In the genomic region with DNA sequence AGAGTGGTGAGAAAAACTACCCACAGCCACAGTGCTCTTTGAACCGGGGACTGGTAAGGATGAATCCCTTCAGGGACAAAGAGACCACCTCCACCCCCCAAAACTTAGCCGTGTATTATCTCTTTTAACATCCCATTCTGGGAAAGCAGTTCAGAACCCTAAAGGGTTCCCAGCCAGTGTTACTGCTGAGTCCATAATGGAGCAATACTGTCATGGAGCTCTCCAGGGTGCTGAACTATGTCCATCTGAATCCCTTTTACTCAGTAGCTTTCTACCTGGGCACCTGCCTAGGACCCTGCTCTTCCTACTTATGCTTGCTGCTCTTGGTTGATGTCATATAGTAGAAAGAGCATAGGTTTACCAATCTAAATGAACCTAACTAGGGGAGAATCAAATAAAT, we compare ENCODE assay signal across 9 cellular contexts. TPM values are rescaled to one million over a fixed set of nuclear protein-coding genes. Genes with fewer than 3 reads are reported as not detected.
DNase-seq lines count a peak whose midpoint lies in the region; ATAC-seq, FAIRE-seq and TF ChIP-seq lines count a peak whose summit lies in the region.
"Had no signal": no experiment of that assay in that cellular context is flagged by ENCODE, and none has a peak within 500 bp of the region (broad histone marks: within the 10 kb centered on the region; RNA-seq: fewer than 3 reads in every experiment).

No MANE protein-coding gene starts in this region.

- no peaks in the 10 kb centered on the region for H3K9me1 ChIP-seq in keratinocyte (ENCODE audit: control insufficient read depth, extremely low read depth, insufficient read depth, low read length)

- no peaks in the 10 kb centered on the region for H3K4me1 Mint-ChIP-seq in activated CD8-positive, alpha-beta T cell treated with anti-CD3 and anti-CD28 coated beads, Interleukin-2, amount 10 ng/mL, durations not matched to agents 7 days and 5 days (ENCODE audit: low read depth)

- H3K79me2 ChIP-seq in keratinocyte (ENCODE audit: control insufficient read depth, insufficient read depth, low read length): no peaks in the 10 kb centered on the region

- H3K27me3 Mint-ChIP-seq in activated CD8-positive, alpha-beta T cell treated with anti-CD3 and anti-CD28 coated beads, Interleukin-2, amount 10 ng/mL, durations not matched to agents 7 days and 5 days (ENCODE audit: low read depth): peaks cover 9% of the 10 kb centered on the region

- TF ChIP-seq CTCF in AG04450 (IDR thresholded peaks at IDR 0.05; ENCODE audit: low read depth, low read length) (no peak), keratinocyte (optimal IDR thresholded peaks at IDR 0.05 in 1 of 3, IDR thresholded peaks at IDR 0.05 in 1 of 3, conservative IDR thresholded peaks at IDR 0.05 in 1 of 3; ENCODE audit: extremely low read depth in 1 of 3, insufficient read depth in 2 of 3, low read length in 3 of 3) (no peak), upper lobe of left lung (IDR thresholded peaks at IDR 0.05) (no peak)

- DNase-seq in AG04450 (ENCODE audit: low read depth, low spot score) (peak; percentile 6), HUDEP-2 (lab: John Stamatoyannopoulos, UW; ENCODE audit: unreplicated experiment in 76 of 76) (peak in 52 of 76 experiments; percentile 5 to 66 (median 25)), keratinocyte (ENCODE audit: low read depth, low spot score) (peak; percentile 7), upper lobe of left lung (no peak), DMS114 treated with DMSO at 0.1 percent for 48 hours (lab: John Stamatoyannopoulos, UW; ENCODE audit: unreplicated experiment) (no peak)
- DNase-seq in activated CD8-positive, alpha-beta T cell treated with anti-CD3 and anti-CD28 coated beads, Interleukin-2, amount 10 ng/mL, durations not matched to agents 7 days and 5 days: peak; percentile 71

- no peak for FAIRE-seq in keratinocyte (lab: Jason Lieb, UNC)

- no peak overlapping the region for H3K4me3 Mint-ChIP-seq in activated CD8-positive, alpha-beta T cell treated with anti-CD3 and anti-CD28 coated beads, Interleukin-2, amount 10 ng/mL, durations not matched to agents 7 days and 5 days

- H3K9me3 ChIP-seq in AG04450 (ENCODE audit: control insufficient read depth, insufficient read depth, low read length) (no peaks in the 10 kb centered on the region), keratinocyte (ENCODE audit: control insufficient read depth, low read depth, low read length) (no peaks in the 10 kb centered on the region), upper lobe of left lung (peaks cover 0 to 8% (median 0%) of the 10 kb centered on the region in 4 donors)

- H3K4me2 ChIP-seq in keratinocyte (ENCODE audit: control insufficient read depth, extremely low read depth, insufficient read depth, low read depth, low read length): no peak overlapping the region

- no peaks in the 10 kb centered on the region for H3K36me3 ChIP-seq in keratinocyte (ENCODE audit: control insufficient read depth in 2 of 2, extremely low read depth in 1 of 2, insufficient read depth in 2 of 2, low read length in 2 of 2)
- no peaks in the 10 kb centered on the region for H3K36me3 ChIP-seq in upper lobe of left lung

- dilution Hi-C loops in keratinocyte (cut with MboI; ENCODE audit: extremely low pct_ligation_motif_present, low sequenced_read_pairs): no loop called here

- peaks cover 2% of the 10 kb centered on the region for H4K20me1 ChIP-seq in keratinocyte (ENCODE audit: control insufficient read depth, extremely low read depth, insufficient read depth, low read length)

- H3K27ac ChIP-seq in AG04450 (ENCODE audit: low read depth, low read length) (no peak overlapping the region), keratinocyte (ENCODE audit: control insufficient read depth, insufficient read depth, low read length) (no peak overlapping the region), upper lobe of left lung (no peak overlapping the region)

- no peak for TF ChIP-seq POLR2A in upper lobe of left lung (IDR thresholded peaks at IDR 0.05)

- WGBS in upper lobe of left lung, 2 donors: 25 to 28% methylated on average over 2 of the region's 2 CpGs

- CTCF ChIA-PET in AG04450 (lab: Charles Lee): interaction anchor here (1.0 kb wide), 1 partner anchor 49 kb away, joined by 5 read pairs; no protein-coding TSS in a partner anchor
- CTCF ChIA-PET in activated CD8-positive, alpha-beta T cell treated with anti-CD3 and anti-CD28 coated beads, Interleukin-2, amount 10 ng/mL, durations not matched to agents 7 days and 5 days (lab: Charles Lee): interaction anchor here (0.9 to 2.0 kb wide), 2 partner anchors 15 to 49 kb away, joined by 4 to 7 read pairs; no protein-coding TSS in a partner anchor

- H2AFZ ChIP-seq in keratinocyte (ENCODE audit: control insufficient read depth, low read length): no peak overlapping the region

- no peak overlapping the region for H3K4me3 ChIP-seq in AG04450 (ENCODE audit: low read depth, low read length)
- H3K4me3 ChIP-seq in keratinocyte (ENCODE audit: control insufficient read depth in 2 of 3, extremely low read depth in 1 of 3, insufficient read depth in 2 of 3, low read depth in 1 of 3, low read length in 3 of 3): no peak overlapping the region
- no peak overlapping the region for H3K4me3 ChIP-seq in upper lobe of left lung

- POLR2A ChIA-PET in AG04450 (lab: Yijun Ruan, JAX): no interaction called here
- POLR2A ChIA-PET in activated CD8-positive, alpha-beta T cell treated with anti-CD3 and anti-CD28 coated beads, Interleukin-2, amount 10 ng/mL, durations not matched to agents 7 days and 5 days (lab: Charles Lee): no interaction called here

- no peak overlapping the region for H3K9ac ChIP-seq in keratinocyte (ENCODE audit: control insufficient read depth, extremely low read depth, insufficient read depth, low read length)

- H3K4me1 ChIP-seq in keratinocyte (ENCODE audit: control insufficient read depth, extremely low read depth, insufficient read depth, low read length) (no peaks in the 10 kb centered on the region), upper lobe of left lung (no peaks in the 10 kb centered on the region)

- no peak for TF ChIP-seq EP300 in upper lobe of left lung (IDR thresholded peaks at IDR 0.05)

- no peaks in the 10 kb centered on the region for H3K36me3 Mint-ChIP-seq in activated CD8-positive, alpha-beta T cell treated with anti-CD3 and anti-CD28 coated beads, Interleukin-2, amount 10 ng/mL, durations not matched to agents 7 days and 5 days (ENCODE audit: low read depth)

- H3K27ac Mint-ChIP-seq in activated CD8-positive, alpha-beta T cell treated with anti-CD3 and anti-CD28 coated beads, Interleukin-2, amount 10 ng/mL, durations not matched to agents 7 days and 5 days: no peak overlapping the region
- H3K27ac Mint-ChIP-seq: activated naive CD4-positive, alpha-beta T cell treated with anti-CD3 and anti-CD28 coated beads, Interleukin-2, amount 50 U/mL, for 72 hours had no signal

- H3K9me3 Mint-ChIP-seq in activated CD8-positive, alpha-beta T cell treated with anti-CD3 and anti-CD28 coated beads, Interleukin-2, amount 10 ng/mL, durations not matched to agents 7 days and 5 days (ENCODE audit: insufficient read depth): no peaks in the 10 kb centered on the region

- peak; percentile 49 for ATAC-seq in activated CD8-positive, alpha-beta T cell treated with anti-CD3 and anti-CD28 coated beads, Interleukin-2, amount 10 ng/mL, durations not matched to agents 7 days and 5 days
- ATAC-seq in upper lobe of left lung (ENCODE audit: low FRiP score in 2 of 2): no peak
- ATAC-seq in HG02798 (IDR thresholded peaks at IDR 0.05; ENCODE audit: poor library complexity, unreplicated experiment): no peak
- no peak for ATAC-seq in HG02885 (IDR thresholded peaks at IDR 0.05; ENCODE audit: poor library complexity, unreplicated experiment)
- ATAC-seq: activated naive CD4-positive, alpha-beta T cell treated with anti-CD3 and anti-CD28 coated beads, Interleukin-2, amount 50 U/mL, for 72 hours had no signal

- no peaks in the 10 kb centered on the region for H3K27me3 ChIP-seq in AG04450 (ENCODE audit: control insufficient read depth, insufficient read depth, low read length)
- no peaks in the 10 kb centered on the region for H3K27me3 ChIP-seq in keratinocyte (ENCODE audit: control insufficient read depth, extremely low read depth, insufficient read depth, low read length)
- H3K27me3 ChIP-seq in upper lobe of left lung: no peaks in the 10 kb centered on the region

RNA-seq across cellular contexts. Expression of a gene that starts 22.2 kb away (rescaled TPM):
- 10.2 and 12.8 TPM in 2 replicates for polyA plus RNA-seq in AG04450 (2011; rRNA removed)
- polyA minus RNA-seq in AG04450 (2011; rRNA and poly(A)+ RNA removed): 7.1 and 7.6 TPM in 2 replicates
- total RNA-seq in activated CD8-positive, alpha-beta T cell treated with anti-CD3 and anti-CD28 coated beads, Interleukin-2, amount 10 ng/mL, durations not matched to agents 7 days and 5 days: 10 to 100 TPM; 11.0 to 11.8 TPM
- polyA plus RNA-seq in keratinocyte: 7.7 to 8.4 TPM (median 7.9 TPM) in 3 replicates
- 1.4 TPM for polyA plus RNA-seq in keratinocyte (2011; ENCODE audit: low read depth)
- polyA plus RNA-seq in keratinocyte (2011; cell fraction: cytosol; rRNA removed): 6.0 and 7.9 TPM in 2 replicates
- polyA plus RNA-seq in keratinocyte (2011; cell fraction: nucleus; rRNA removed): 6.0 and 6.1 TPM in 2 replicates
- polyA plus RNA-seq in keratinocyte (2012; ENCODE audit: low replicate concordance): 4.2 and 6.8 TPM in 2 replicates
- polyA minus RNA-seq in keratinocyte: 3.9 to 7.5 TPM (median 6.1 TPM) in 3 replicates
- polyA minus RNA-seq in keratinocyte (2011; cell fraction: cytosol; rRNA and poly(A)+ RNA removed): 10.2 TPM
- polyA minus RNA-seq in keratinocyte (2011; cell fraction: nucleus; rRNA and poly(A)+ RNA removed): 2.0 and 4.7 TPM in 2 replicates
- total RNA-seq in upper lobe of left lung: 10 to 100 TPM in 5 of 6 donors, 1 to 10 TPM in 1; 9.4 to 19.9 (median 16.5) TPM

Comparison
In these comparisons a context has a peak if more than half of its experiments do, and no peak if none do; other contexts are left out.
1. DNase-seq: peak in AG04450 (single experiment), HUDEP-2 (52 of 76), activated CD8-positive, alpha-beta T cell treated with anti-CD3 and anti-CD28 coated beads, Interleukin-2, amount 10 ng/mL, durations not matched to agents 7 days and 5 days (single experiment) and keratinocyte (single experiment); none in upper lobe of left lung (0 of 2) and DMS114 treated with DMSO at 0.1 percent for 48 hours (single experiment).